ENCODE assay signal across 28 cellular contexts in genomic region chr2:58800846-58801245, GRCh38.
"Had no signal": no experiment of that assay in that cellular context is flagged by ENCODE, and none has a peak within 500 bp of the region (broad histone marks: within the 10 kb centered on the region; RNA-seq: fewer than 3 reads in every experiment).

No MANE protein-coding gene starts in this region.

- H3K9me3 ChIP-seq: ascending aorta, breast epithelium, colonic mucosa had no signal

- H3K4me1 ChIP-seq: ascending aorta, breast epithelium, colonic mucosa had no signal

- H3K27me3 ChIP-seq: ascending aorta, breast epithelium, cardiac muscle cell, colonic mucosa had no signal

- H3K36me3 ChIP-seq: ascending aorta, breast epithelium, cardiac muscle cell, colonic mucosa had no signal

- ATAC-seq: activated CD4-positive, alpha-beta T cell treated with anti-CD3 and anti-CD28 coated beads for 36 hours; activated CD8-positive, alpha-beta memory T cell treated with anti-CD3 and anti-CD28 coated beads, Interleukin-2, amount 10 ng/mL, durations not matched to agents 7 days and 5 days; activated CD8-positive, alpha-beta T cell treated with anti-CD3 and anti-CD28 coated beads, Interleukin-2, amount 10 ng/mL, durations not matched to agents 7 days and 5 days; activated naive CD4-positive, alpha-beta T cell treated with anti-CD3 and anti-CD28 coated beads, Interleukin-2, amount 50 U/mL, for 72 hours had no signal

- DNase-seq: activated CD4-positive, alpha-beta memory T cell treated with anti-CD3 and anti-CD28 coated beads for 36 hours; activated CD4-positive, alpha-beta T cell treated with anti-CD3 and anti-CD28 coated beads for 36 hours; activated CD4-positive, alpha-beta T cell treated with anti-CD3 and anti-CD28 coated beads, Interleukin-2, amount 10 ng/mL, durations not matched to agents 24 days and 14 days; activated CD4-positive, CD25-positive, alpha-beta regulatory T cell; activated CD4-positive, CD25-positive, alpha-beta regulatory T cell treated with anti-CD3 and anti-CD28 coated beads, Interleukin-2, amount 50 U/mL, for 72 hours; activated CD8-positive, alpha-beta memory T cell treated with anti-CD3 and anti-CD28 coated beads, Interleukin-2, amount 10 ng/mL, durations not matched to agents 7 days and 5 days; activated CD8-positive, alpha-beta memory T cell treated with anti-CD3 and anti-CD28 coated beads, Interleukin-2, amount 50 U/mL, for 4 hours; activated CD8-positive, alpha-beta T cell treated with anti-CD3 and anti-CD28 coated beads, Interleukin-2, amount 10 ng/mL, durations not matched to agents 7 days and 5 days; activated effector memory CD4-positive, alpha-beta T cell treated with anti-CD3 and anti-CD28 coated beads, Interleukin-2, amount 50 U/mL, for 16 hours; activated naive CD4-positive, alpha-beta T cell treated with anti-CD3 and anti-CD28 coated beads for 36 hours; activated naive CD8-positive, alpha-beta T cell treated with anti-CD3 and anti-CD28 coated beads, Interleukin-2, amount 10 ng/mL, durations not matched to agents 7 days and 5 days; activated T-cell treated with anti-CD3 and anti-CD28 coated beads, Interleukin-2, amount 50 U/mL, for 1 hour; activated T-cell treated with anti-CD3 and anti-CD28 coated beads, Interleukin-2, amount 50 U/mL, for 48 hours; central memory CD4-positive, alpha-beta T cell; cerebellar nuclear complex; colonic mucosa; effector CD8-positive, alpha-beta T cell; foreskin fibroblast; head of caudate nucleus; T-helper 2 cell had no signal

- H3K27ac ChIP-seq: ascending aorta, breast epithelium, cardiac muscle cell, colonic mucosa, epithelial cell of prostate had no signal

- H3K4me3 ChIP-seq: ascending aorta, breast epithelium, cardiac muscle cell, colonic mucosa had no signal

- FAIRE-seq: endometrium, endothelial cell of umbilical vein, frontal cortex had no signal
